In genomic region chr20:37245671-37246237, GRCh38 we compare ENCODE assay signal across 1 cellular context.
A peak's percentile ranks its signal among the peaks of the same experiment; 100 is the strongest.
TF ChIP-seq lines count a peak whose summit lies in the region.

No MANE protein-coding gene starts in this region.

TF ChIP-seq in HepG2, 621 proteins besides CTCF, POLR2A, EP300 and RAD21:
- TF ChIP-seq TEF (CRISPR knock-in tag; IDR thresholded peaks at IDR 0.05) = no peak
- no peak for TF ChIP-seq ZNF30 (CRISPR knock-in tag; IDR thresholded peaks at IDR 0.05)
- TF ChIP-seq ZNF550 (CRISPR knock-in tag; IDR thresholded peaks at IDR 0.05; ENCODE audit: borderline replicate concordance) = no peak
- peak; percentile 64 for TF ChIP-seq AGO2 (optimal IDR thresholded peaks at IDR 0.05; ENCODE audit: low read depth, low read length)
- TF ChIP-seq DMAP1 (CRISPR knock-in tag; IDR thresholded peaks at IDR 0.05) = no peak
TF ChIP-seq in HepG2: peak in this region for 1.
